In genomic region chr1:89975540-89976125, GRCh38 we compare ENCODE assay signal across 20 cellular contexts. TPM values are rescaled to one million over a fixed set of nuclear protein-coding genes. Genes with fewer than 3 reads are reported as not detected.
DNase-seq lines count a peak whose midpoint lies in the region; ATAC-seq, FAIRE-seq and TF ChIP-seq lines count a peak whose summit lies in the region.
"Had no signal": no experiment of that assay in that cellular context is flagged by ENCODE, and none has a peak within 500 bp of the region (broad histone marks: within the 10 kb centered on the region; RNA-seq: fewer than 3 reads in every experiment).

No MANE protein-coding gene starts in this region.

- TF ChIP-seq EP300 in K562 (IDR thresholded peaks at IDR 0.05; ENCODE audit: low read length) = peak; percentile 76; the same call in 1 of the 2 replicates

- 3% methylated on average over 4 of the region's 4 CpGs for WGBS in K562 (ENCODE audit: insufficient coverage, low coverage, missing lambda C conversion rate)

- intact Hi-C loops in K562 (cut with micrococcal nuclease) = no loop called here

- H3K27ac ChIP-seq in ACC112 (ENCODE audit: low read depth, low read length) (peak overlapping the region; percentile 89), K562 (ENCODE audit: extremely low read depth, low read depth, low read length) (peak overlapping the region; percentile 56; the same call in 2 of the 3 replicates)
- H3K27ac ChIP-seq: colonic mucosa, gastrocnemius medialis, pancreas, SJSA1 had no signal

- peak; percentile 74 for FAIRE-seq in K562 (lab: Jason Lieb, UNC)
- FAIRE-seq: HepG2, pancreas had no signal

- POLR2A ChIA-PET in K562 (lab: Yijun Ruan, JAX) = interaction anchor here (0.8 kb wide), 1 partner anchor 8 kb away, joined by 3 read pairs; no protein-coding TSS in a partner anchor

- in situ Hi-C loops in K562 (cut with MboI) = loop anchor here (25.0 kb wide), 1 partner anchor 863 kb away; no protein-coding TSS in a partner anchor

- no peaks in the 10 kb centered on the region for H3K27me3 ChIP-seq in ACC112 (ENCODE audit: insufficient read depth, low read length)
- no peaks in the 10 kb centered on the region for H3K27me3 ChIP-seq in K562 (ENCODE audit: control insufficient read depth in 2 of 2, insufficient read depth in 2 of 2, low read length in 2 of 2)
- H3K27me3 ChIP-seq: colonic mucosa, gastrocnemius medialis, pancreas, SJSA1 had no signal

- DNase-seq in Kasumi-1 (lab: John Stamatoyannopoulos, UW) = peak; percentile 22 to 42
- DNase-seq in K562 (ENCODE audit: extremely low read depth in 1 of 4, low spot score in 3 of 4) = peak in 2 of 4 experiments; percentile 59
- DNase-seq in NCI-H1092 (lab: John Stamatoyannopoulos, UW) = no peak
- DNase-seq in NCI-H2081 (lab: John Stamatoyannopoulos, UW) = no peak
- no peak for DNase-seq in activated CD8-positive, alpha-beta memory T cell treated with anti-CD3 and anti-CD28 coated beads, Interleukin-2, amount 50 U/mL, for 4 hours
- DNase-seq: activated CD4-positive, alpha-beta T cell treated with anti-CD3 and anti-CD28 coated beads, Interleukin-2, amount 10 ng/mL, durations not matched to agents 7 days and 5 days; activated T-cell treated with anti-CD3 and anti-CD28 coated beads for 4 hours; Calu3; colonic mucosa; gastrocnemius medialis; left colon; NCI-H1105 treated with DMSO at 0.1 percent for 48 hours; NCI-H748 treated with DMSO at 0.1 percent for 48 hours; pancreas; stimulated activated CD4-positive, alpha-beta T cell treated with anti-CD3 and anti-CD28 coated beads, Interleukin-4, amount 100 ng/mL, for 1 hour had no signal

- H3K4me1 ChIP-seq in ACC112 (ENCODE audit: control insufficient read depth, insufficient read depth, low read length, unreplicated experiment) (peaks cover 35% of the 10 kb centered on the region), K562 (replicated peaks in 1 of 2; ENCODE audit: control insufficient read depth in 2 of 2, insufficient read depth in 2 of 2, low read length in 2 of 2) (peaks cover 4 to 36% of the 10 kb centered on the region in 2 experiments; a peak in 4 of 5 replicates)
- H3K4me1 ChIP-seq: colonic mucosa, gastrocnemius medialis, pancreas had no signal

- peak overlapping the region; percentile 83 for H2AFZ ChIP-seq in ACC112 (ENCODE audit: low read length, unreplicated experiment)
- peak overlapping the region; percentile 44 for H2AFZ ChIP-seq in K562 (ENCODE audit: low read depth, low read length)

- no peaks in the 10 kb centered on the region for H4K20me1 ChIP-seq in K562 (replicated peaks; ENCODE audit: control insufficient read depth, insufficient read depth, low read length)

- BruUV-seq in K562 (replicated peaks; lab: Mats Ljungman, UMichigan) = no TSS peak

- H3K36me3 ChIP-seq in ACC112 (ENCODE audit: insufficient read depth, low read length) = no peaks in the 10 kb centered on the region
- H3K36me3 ChIP-seq in K562 (ENCODE audit: control insufficient read depth, insufficient read depth, low read length) = no peaks in the 10 kb centered on the region
- H3K36me3 ChIP-seq: colonic mucosa, gastrocnemius medialis, pancreas, SJSA1 had no signal

- H3K9me3 ChIP-seq in K562 (replicated peaks; ENCODE audit: control insufficient read depth, insufficient read depth, low read depth, low read length) = no peaks in the 10 kb centered on the region
- H3K9me3 ChIP-seq: colonic mucosa, gastrocnemius medialis, pancreas, SJSA1 had no signal

- TF ChIP-seq RAD21 in K562 (CRISPR knock-in tag; conservative IDR thresholded peaks at IDR 0.05 in 1 of 2, IDR thresholded peaks at IDR 0.05 in 1 of 2) = no peak

- no peak for TF ChIP-seq POLR2A in K562 (conservative IDR thresholded peaks at IDR 0.05)

- peak overlapping the region; percentile 53 for H3K4me3 ChIP-seq in ACC112 (ENCODE audit: low read depth, low read length)
- no peak overlapping the region for H3K4me3 ChIP-seq in K562
- H3K4me3 ChIP-seq: colonic mucosa, gastrocnemius medialis, pancreas, SJSA1 had no signal

- H3K9me1 ChIP-seq in K562 (ENCODE audit: control insufficient read depth, insufficient read depth, low read length) = no peaks in the 10 kb centered on the region

- H3K79me2 ChIP-seq in ACC112 (ENCODE audit: control insufficient read depth, insufficient read depth, low read length, unreplicated experiment) (no peaks in the 10 kb centered on the region), K562 (ENCODE audit: control insufficient read depth, insufficient read depth, low read length) (no peaks in the 10 kb centered on the region)

- no peak for TF ChIP-seq CTCF in K562 (IDR thresholded peaks at IDR 0.05 in 2 of 3, conservative IDR thresholded peaks at IDR 0.05 in 1 of 3; ENCODE audit: insufficient read depth in 2 of 3, low read depth in 1 of 3, low read length in 3 of 3)

- CTCF ChIA-PET in K562 (lab: Yijun Ruan, JAX; ENCODE audit: low intra/inter-chr PET ratio) = interaction anchor here (0.5 kb wide), 1 partner anchor 63 kb away, joined by 6 read pairs; no protein-coding TSS in a partner anchor

- peak overlapping the region; percentile 59 for H3K4me2 ChIP-seq in K562 (ENCODE audit: insufficient read depth, low read length)

- ATAC-seq in K562 = peak; percentile 60
- no peak for ATAC-seq in HG03280 (IDR thresholded peaks at IDR 0.05; ENCODE audit: unreplicated experiment)
- ATAC-seq: left colon had no signal

- H3K9ac ChIP-seq in K562 (ENCODE audit: insufficient read depth in 1 of 2, low read depth in 2 of 2, low read length in 2 of 2) = peak overlapping the region in 1 of 2 experiments; percentile 23; a peak in 1 of 4 replicates

TF ChIP-seq in PFSK-1, 5 proteins besides CTCF, POLR2A, EP300 and RAD21:
- TF ChIP-seq TAF1 (IDR thresholded peaks at IDR 0.05; ENCODE audit: borderline replicate concordance, insufficient read depth, low read length) (no peak), SIN3A (IDR thresholded peaks at IDR 0.05; ENCODE audit: borderline replicate concordance, insufficient read depth, low read length) (0 out of 2 replicates have a peak, but pooled peaks have one; percentile 4)

TF ChIP-seq in K562, 482 proteins besides CTCF, POLR2A, EP300 and RAD21 (continues in another document):
- TF ChIP-seq SMARCE1 (IDR thresholded peaks at IDR 0.05) = peak; percentile 70; the same call in 1 of the 2 replicates
- TF ChIP-seq NCOR1 (IDR thresholded peaks at IDR 0.05) = peak; percentile 70
- TF ChIP-seq BRF2 (IDR thresholded peaks at IDR 0.05; ENCODE audit: borderline replicate concordance, insufficient read depth, insufficient read length) = no peak
- no peak for TF ChIP-seq HOXB6 (CRISPR knock-in tag; IDR thresholded peaks at IDR 0.05; ENCODE audit: borderline replicate concordance)
- no peak for TF ChIP-seq ZNF232 (CRISPR knock-in tag; IDR thresholded peaks at IDR 0.05)
- no peak for TF ChIP-seq FOXA1 (IDR thresholded peaks at IDR 0.05; ENCODE audit: borderline replicate concordance)
- TF ChIP-seq KLF16 (IDR thresholded peaks at IDR 0.05) = 0 out of 2 replicates have a peak, but pooled peaks have one; percentile 48
- TF ChIP-seq EGR1 (conservative IDR thresholded peaks at IDR 0.05) = no peak
- peak; percentile 60 for TF ChIP-seq TAL1 (IDR thresholded peaks at IDR 0.05)
- no peak for TF ChIP-seq CEBPG (CRISPR knock-in tag; IDR thresholded peaks at IDR 0.05)
- 0 out of 4 replicates have a peak, but pooled peaks of 1 of the 2 experiments have one; percentile 22 for TF ChIP-seq CEBPG (tag; conservative IDR thresholded peaks at IDR 0.05 in 1 of 2, IDR thresholded peaks at IDR 0.05 in 1 of 2)
- TF ChIP-seq, protein P1, sequence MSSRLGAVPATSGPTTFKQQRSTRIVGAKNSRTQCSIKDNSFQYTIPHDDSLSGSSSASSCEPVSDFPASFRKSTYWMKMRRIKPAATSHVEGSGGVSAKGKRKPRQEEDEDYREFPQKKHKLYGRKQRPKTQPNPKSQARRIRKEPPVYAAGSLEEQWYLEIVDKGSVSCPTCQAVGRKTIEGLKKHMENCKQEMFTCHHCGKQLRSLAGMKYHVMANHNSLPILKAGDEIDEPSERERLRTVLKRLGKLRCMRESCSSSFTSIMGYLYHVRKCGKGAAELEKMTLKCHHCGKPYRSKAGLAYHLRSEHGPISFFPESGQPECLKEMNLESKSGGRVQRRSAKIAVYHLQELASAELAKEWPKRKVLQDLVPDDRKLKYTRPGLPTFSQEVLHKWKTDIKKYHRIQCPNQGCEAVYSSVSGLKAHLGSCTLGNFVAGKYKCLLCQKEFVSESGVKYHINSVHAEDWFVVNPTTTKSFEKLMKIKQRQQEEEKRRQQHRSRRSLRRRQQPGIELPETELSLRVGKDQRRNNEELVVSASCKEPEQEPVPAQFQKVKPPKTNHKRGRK (tag; IDR thresholded peaks at IDR 0.05) = peak; percentile 35; the same call in 1 of the 2 replicates
- TF ChIP-seq NR2F6 (CRISPR knock-in tag; IDR thresholded peaks at IDR 0.05) = no peak

RNA-seq across cellular contexts. Expression of gene ZNF326, which starts 19.3 kb away (rescaled TPM):
- polyA plus RNA-seq in PFSK-1 (2012; ENCODE audit: insufficient read length, low read depth) = 9.1 TPM
- total RNA-seq in K562 (2011; cell fraction: chromatin; rRNA removed; ENCODE audit: low replicate concordance) = 16.4 and 77.7 TPM in 2 replicates
- total RNA-seq in K562 (2011; cell fraction: nucleolus; rRNA removed) = 11.0 and 16.2 TPM in 2 replicates
- 31.3 and 61.9 TPM in 2 replicates for total RNA-seq in K562 (2011; cell fraction: nucleoplasm; rRNA removed)
- 7.2 and 9.2 TPM in 2 replicates for total RNA-seq in K562 (2014; rRNA removed)
- 20.1 and 24.4 TPM in 2 replicates for total RNA-seq in K562 (2014; rRNA removed; fragmentation: Illumina TruSeq; extraction: Trizol)
- 17.1 and 19.4 TPM in 2 replicates for total RNA-seq in K562 (2015; rRNA removed; fragmentation: Illumina TruSeq; extraction: Trizol)
- total RNA-seq in K562 (2021) = 17.6 and 23.5 TPM in 2 replicates
- polyA plus RNA-seq in K562 (2011; rRNA removed) = 29.5 and 30.6 TPM in 2 replicates
- polyA plus RNA-seq in K562 (2011; cell fraction: cytosol; rRNA removed) = 10.0 and 21.1 TPM in 2 replicates
- polyA plus RNA-seq in K562 (2011; cell fraction: nucleus; rRNA removed) = 27.1 and 38.8 TPM in 2 replicates
- 13.6 and 33.7 TPM in 2 replicates for polyA plus RNA-seq in K562 (2012)
- 26.8 and 33.2 TPM in 2 replicates for polyA plus RNA-seq in K562 (2014; fragmentation: Illumina TruSeq; extraction: Trizol)
- polyA plus RNA-seq in K562 (2014; fragmentation: Nextera tagmentation; extraction: Ambion mirVana) = 1 to 10 TPM; 7.3 to 7.7 TPM
- polyA plus RNA-seq in K562 (2014; rRNA removed) = 30.4 and 31.6 TPM in 2 replicates
- polyA minus RNA-seq in K562 (2011; rRNA and poly(A)+ RNA removed) = 44.2 and 52.3 TPM in 2 replicates
- 11.2 and 14.7 TPM in 2 replicates for polyA minus RNA-seq in K562 (2011; cell fraction: cytosol; rRNA and poly(A)+ RNA removed)
- polyA minus RNA-seq in K562 (2011; cell fraction: nucleus; rRNA and poly(A)+ RNA removed) = 63.7 and 116 TPM in 2 replicates

Comparison
In these comparisons a context has a peak if more than half of its experiments do, and no peak if none do; other contexts are left out.
1. DNase-seq: peak in Kasumi-1 (2 of 2); none in NCI-H1092 (single experiment), NCI-H2081 (0 of 2) and activated CD8-positive, alpha-beta memory T cell treated with anti-CD3 and anti-CD28 coated beads, Interleukin-2, amount 50 U/mL, for 4 hours (single experiment).